In the genomic region with DNA sequence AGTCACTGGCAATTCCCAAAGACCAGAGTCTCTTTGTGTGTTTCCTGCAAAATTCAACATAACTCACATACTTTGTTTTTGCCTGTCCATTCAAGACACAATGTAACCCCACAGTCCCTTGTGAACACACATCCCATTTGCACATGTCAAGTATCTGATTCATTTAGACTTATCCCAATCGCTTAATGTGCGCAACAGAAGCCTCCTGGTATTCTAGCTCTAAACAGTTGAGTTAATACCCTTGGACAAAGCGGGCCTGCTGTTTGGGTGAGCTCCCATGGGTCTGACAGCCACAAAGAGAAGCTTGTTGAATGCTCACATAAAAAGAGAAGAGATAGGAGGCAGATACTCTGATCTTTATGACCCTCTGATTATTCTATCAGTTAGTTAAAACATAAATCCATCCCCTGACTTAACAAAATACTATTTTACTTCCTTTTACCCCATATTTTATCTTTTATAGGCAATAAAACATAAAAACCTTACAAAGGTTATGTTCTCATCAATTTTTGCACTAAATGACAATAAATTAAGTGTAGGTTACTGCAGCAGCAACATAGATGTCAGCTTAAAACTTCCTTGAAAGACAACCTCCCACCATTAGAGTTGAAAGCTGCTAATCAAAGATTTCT, we compare ENCODE assay signal across 2 cellular contexts.
TF ChIP-seq lines count a peak whose summit lies in the region.

No MANE protein-coding gene starts in this region.

TF ChIP-seq in SK-N-SH, 30 proteins besides CTCF, POLR2A, EP300 and RAD21 (continued from another document):
- TF ChIP-seq, protein P1, sequence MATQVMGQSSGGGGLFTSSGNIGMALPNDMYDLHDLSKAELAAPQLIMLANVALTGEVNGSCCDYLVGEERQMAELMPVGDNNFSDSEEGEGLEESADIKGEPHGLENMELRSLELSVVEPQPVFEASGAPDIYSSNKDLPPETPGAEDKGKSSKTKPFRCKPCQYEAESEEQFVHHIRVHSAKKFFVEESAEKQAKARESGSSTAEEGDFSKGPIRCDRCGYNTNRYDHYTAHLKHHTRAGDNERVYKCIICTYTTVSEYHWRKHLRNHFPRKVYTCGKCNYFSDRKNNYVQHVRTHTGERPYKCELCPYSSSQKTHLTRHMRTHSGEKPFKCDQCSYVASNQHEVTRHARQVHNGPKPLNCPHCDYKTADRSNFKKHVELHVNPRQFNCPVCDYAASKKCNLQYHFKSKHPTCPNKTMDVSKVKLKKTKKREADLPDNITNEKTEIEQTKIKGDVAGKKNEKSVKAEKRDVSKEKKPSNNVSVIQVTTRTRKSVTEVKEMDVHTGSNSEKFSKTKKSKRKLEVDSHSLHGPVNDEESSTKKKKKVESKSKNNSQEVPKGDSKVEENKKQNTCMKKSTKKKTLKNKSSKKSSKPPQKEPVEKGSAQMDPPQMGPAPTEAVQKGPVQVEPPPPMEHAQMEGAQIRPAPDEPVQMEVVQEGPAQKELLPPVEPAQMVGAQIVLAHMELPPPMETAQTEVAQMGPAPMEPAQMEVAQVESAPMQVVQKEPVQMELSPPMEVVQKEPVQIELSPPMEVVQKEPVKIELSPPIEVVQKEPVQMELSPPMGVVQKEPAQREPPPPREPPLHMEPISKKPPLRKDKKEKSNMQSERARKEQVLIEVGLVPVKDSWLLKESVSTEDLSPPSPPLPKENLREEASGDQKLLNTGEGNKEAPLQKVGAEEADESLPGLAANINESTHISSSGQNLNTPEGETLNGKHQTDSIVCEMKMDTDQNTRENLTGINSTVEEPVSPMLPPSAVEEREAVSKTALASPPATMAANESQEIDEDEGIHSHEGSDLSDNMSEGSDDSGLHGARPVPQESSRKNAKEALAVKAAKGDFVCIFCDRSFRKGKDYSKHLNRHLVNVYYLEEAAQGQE (IDR thresholded peaks at IDR 0.05; ENCODE audit: low read depth, low read length), result no peak
- TF ChIP-seq, protein P2, sequence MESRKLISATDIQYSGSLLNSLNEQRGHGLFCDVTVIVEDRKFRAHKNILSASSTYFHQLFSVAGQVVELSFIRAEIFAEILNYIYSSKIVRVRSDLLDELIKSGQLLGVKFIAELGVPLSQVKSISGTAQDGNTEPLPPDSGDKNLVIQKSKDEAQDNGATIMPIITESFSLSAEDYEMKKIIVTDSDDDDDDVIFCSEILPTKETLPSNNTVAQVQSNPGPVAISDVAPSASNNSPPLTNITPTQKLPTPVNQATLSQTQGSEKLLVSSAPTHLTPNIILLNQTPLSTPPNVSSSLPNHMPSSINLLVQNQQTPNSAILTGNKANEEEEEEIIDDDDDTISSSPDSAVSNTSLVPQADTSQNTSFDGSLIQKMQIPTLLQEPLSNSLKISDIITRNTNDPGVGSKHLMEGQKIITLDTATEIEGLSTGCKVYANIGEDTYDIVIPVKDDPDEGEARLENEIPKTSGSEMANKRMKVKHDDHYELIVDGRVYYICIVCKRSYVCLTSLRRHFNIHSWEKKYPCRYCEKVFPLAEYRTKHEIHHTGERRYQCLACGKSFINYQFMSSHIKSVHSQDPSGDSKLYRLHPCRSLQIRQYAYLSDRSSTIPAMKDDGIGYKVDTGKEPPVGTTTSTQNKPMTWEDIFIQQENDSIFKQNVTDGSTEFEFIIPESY (IDR thresholded peaks at IDR 0.05; ENCODE audit: borderline replicate concordance, low read depth), result no peak
- TF ChIP-seq, protein P3, sequence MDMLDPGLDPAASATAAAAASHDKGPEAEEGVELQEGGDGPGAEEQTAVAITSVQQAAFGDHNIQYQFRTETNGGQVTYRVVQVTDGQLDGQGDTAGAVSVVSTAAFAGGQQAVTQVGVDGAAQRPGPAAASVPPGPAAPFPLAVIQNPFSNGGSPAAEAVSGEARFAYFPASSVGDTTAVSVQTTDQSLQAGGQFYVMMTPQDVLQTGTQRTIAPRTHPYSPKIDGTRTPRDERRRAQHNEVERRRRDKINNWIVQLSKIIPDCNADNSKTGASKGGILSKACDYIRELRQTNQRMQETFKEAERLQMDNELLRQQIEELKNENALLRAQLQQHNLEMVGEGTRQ (IDR thresholded peaks at IDR 0.05; ENCODE audit: borderline replicate concordance, low read depth, low read length), result no peak
- TF ChIP-seq NRF1 (IDR thresholded peaks at IDR 0.05; ENCODE audit: low read depth, low read length) (no peak), MEF2A (IDR thresholded peaks at IDR 0.05; ENCODE audit: borderline replicate concordance, low read depth) (no peak)

TF ChIP-seq in SK-N-SH treated with all-trans-retinoic acid at 6 μM for 48 hours, 23 proteins besides CTCF, POLR2A, EP300 and RAD21 (continued from another document):
- TF ChIP-seq, protein P4, sequence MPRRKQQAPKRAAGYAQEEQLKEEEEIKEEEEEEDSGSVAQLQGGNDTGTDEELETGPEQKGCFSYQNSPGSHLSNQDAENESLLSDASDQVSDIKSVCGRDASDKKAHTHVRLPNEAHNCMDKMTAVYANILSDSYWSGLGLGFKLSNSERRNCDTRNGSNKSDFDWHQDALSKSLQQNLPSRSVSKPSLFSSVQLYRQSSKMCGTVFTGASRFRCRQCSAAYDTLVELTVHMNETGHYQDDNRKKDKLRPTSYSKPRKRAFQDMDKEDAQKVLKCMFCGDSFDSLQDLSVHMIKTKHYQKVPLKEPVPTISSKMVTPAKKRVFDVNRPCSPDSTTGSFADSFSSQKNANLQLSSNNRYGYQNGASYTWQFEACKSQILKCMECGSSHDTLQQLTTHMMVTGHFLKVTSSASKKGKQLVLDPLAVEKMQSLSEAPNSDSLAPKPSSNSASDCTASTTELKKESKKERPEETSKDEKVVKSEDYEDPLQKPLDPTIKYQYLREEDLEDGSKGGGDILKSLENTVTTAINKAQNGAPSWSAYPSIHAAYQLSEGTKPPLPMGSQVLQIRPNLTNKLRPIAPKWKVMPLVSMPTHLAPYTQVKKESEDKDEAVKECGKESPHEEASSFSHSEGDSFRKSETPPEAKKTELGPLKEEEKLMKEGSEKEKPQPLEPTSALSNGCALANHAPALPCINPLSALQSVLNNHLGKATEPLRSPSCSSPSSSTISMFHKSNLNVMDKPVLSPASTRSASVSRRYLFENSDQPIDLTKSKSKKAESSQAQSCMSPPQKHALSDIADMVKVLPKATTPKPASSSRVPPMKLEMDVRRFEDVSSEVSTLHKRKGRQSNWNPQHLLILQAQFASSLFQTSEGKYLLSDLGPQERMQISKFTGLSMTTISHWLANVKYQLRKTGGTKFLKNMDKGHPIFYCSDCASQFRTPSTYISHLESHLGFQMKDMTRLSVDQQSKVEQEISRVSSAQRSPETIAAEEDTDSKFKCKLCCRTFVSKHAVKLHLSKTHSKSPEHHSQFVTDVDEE (CRISPR knock-in tag; IDR thresholded peaks at IDR 0.05), result no peak
